In the genomic region with DNA sequence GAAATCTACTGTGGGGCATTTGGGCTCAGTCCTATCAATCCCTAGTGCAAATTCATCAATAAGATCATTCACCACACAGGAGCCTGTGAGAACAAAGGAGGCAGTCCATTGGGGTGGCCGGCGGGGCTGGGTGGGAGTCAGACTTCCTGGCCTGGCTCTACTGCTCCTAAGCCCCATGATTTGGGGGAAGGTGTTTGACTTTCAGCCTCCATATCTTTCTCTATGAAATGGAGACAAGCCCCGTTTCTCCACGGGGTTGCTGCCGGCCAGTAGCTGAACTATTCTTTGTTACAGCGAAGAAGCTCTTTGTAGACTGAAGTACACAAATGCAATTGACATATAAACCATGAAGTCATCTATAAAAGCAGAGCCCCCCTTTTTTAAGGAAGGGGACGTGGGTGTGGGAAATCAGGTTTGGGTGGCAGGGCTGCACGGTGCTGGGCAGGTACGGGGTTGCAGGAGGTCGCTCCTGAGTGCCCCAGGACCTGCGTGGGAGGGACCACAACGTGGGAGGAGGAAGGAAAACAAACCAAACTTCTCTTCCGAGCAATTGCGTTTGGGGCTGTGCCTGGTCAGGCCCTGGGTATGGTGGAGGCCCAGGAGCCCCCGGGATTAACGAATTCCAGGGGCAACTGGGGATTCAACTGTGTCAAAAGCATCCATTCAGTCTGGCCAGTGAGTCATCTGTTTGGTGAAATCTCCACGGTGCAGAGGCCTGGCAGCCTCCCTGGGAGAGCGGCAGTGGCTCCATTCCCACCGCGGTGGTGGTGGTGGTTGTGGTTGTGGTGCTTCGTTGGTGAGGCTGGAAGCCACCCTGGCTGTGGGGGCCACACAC, we compare ENCODE assay signal across 1 cellular context.
TF ChIP-seq lines count a peak whose summit lies in the region.

No MANE protein-coding gene starts in this region.

TF ChIP-seq in H1, 55 proteins besides CTCF, POLR2A, EP300 and RAD21:
- TF ChIP-seq HDAC6 (IDR thresholded peaks at IDR 0.05; ENCODE audit: low read depth, low read length) (no peak), RNF2 (IDR thresholded peaks at IDR 0.05; ENCODE audit: borderline replicate concordance, low read depth, low read length, missing control alignments, poor library complexity, severe bottlenecking) (no peak), KDM5A (IDR thresholded peaks at IDR 0.05; ENCODE audit: low read length) (no peak), TAF7 (optimal IDR thresholded peaks at IDR 0.05; ENCODE audit: borderline replicate concordance, low read depth, low read length) (no peak), SIX5 (IDR thresholded peaks at IDR 0.05; ENCODE audit: low read depth, low read length) (no peak), NANOG (IDR thresholded peaks at IDR 0.05; ENCODE audit: insufficient read depth, low read depth, low read length, poor library complexity, severe bottlenecking) (no peak), RXRA (IDR thresholded peaks at IDR 0.05; ENCODE audit: insufficient read depth, low read depth, low read length) (no peak), GABPA (IDR thresholded peaks at IDR 0.05; ENCODE audit: borderline replicate concordance, insufficient read depth, low read length) (no peak), BCL11A (IDR thresholded peaks at IDR 0.05; ENCODE audit: low read depth in 2 of 2, low read length in 2 of 2) (no peak), JUND (IDR thresholded peaks at IDR 0.05; ENCODE audit: low read length) (no peak), POU5F1 (IDR thresholded peaks at IDR 0.05; ENCODE audit: low read depth, low read length) (no peak), ASH2L (IDR thresholded peaks at IDR 0.05; ENCODE audit: low read length) (no peak), GTF2F1 (IDR thresholded peaks at IDR 0.05; ENCODE audit: borderline replicate concordance, low read depth, low read length) (no peak), SP4 (IDR thresholded peaks at IDR 0.05; ENCODE audit: low read length) (no peak), CBX8 (IDR thresholded peaks at IDR 0.05; ENCODE audit: borderline replicate concordance, low read depth, low read length) (no peak), MAFK (IDR thresholded peaks at IDR 0.05; ENCODE audit: low read depth, low read length) (no peak), SUZ12 (IDR thresholded peaks at IDR 0.05; ENCODE audit: low read length) (no peak)
- TF ChIP-seq, protein P1, sequence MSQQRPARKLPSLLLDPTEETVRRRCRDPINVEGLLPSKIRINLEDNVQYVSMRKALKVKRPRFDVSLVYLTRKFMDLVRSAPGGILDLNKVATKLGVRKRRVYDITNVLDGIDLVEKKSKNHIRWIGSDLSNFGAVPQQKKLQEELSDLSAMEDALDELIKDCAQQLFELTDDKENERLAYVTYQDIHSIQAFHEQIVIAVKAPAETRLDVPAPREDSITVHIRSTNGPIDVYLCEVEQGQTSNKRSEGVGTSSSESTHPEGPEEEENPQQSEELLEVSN (IDR thresholded peaks at IDR 0.05), result no peak
- TF ChIP-seq, protein P2, sequence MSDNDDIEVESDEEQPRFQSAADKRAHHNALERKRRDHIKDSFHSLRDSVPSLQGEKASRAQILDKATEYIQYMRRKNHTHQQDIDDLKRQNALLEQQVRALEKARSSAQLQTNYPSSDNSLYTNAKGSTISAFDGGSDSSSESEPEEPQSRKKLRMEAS (IDR thresholded peaks at IDR 0.05), result no peak
- TF ChIP-seq, protein P3, sequence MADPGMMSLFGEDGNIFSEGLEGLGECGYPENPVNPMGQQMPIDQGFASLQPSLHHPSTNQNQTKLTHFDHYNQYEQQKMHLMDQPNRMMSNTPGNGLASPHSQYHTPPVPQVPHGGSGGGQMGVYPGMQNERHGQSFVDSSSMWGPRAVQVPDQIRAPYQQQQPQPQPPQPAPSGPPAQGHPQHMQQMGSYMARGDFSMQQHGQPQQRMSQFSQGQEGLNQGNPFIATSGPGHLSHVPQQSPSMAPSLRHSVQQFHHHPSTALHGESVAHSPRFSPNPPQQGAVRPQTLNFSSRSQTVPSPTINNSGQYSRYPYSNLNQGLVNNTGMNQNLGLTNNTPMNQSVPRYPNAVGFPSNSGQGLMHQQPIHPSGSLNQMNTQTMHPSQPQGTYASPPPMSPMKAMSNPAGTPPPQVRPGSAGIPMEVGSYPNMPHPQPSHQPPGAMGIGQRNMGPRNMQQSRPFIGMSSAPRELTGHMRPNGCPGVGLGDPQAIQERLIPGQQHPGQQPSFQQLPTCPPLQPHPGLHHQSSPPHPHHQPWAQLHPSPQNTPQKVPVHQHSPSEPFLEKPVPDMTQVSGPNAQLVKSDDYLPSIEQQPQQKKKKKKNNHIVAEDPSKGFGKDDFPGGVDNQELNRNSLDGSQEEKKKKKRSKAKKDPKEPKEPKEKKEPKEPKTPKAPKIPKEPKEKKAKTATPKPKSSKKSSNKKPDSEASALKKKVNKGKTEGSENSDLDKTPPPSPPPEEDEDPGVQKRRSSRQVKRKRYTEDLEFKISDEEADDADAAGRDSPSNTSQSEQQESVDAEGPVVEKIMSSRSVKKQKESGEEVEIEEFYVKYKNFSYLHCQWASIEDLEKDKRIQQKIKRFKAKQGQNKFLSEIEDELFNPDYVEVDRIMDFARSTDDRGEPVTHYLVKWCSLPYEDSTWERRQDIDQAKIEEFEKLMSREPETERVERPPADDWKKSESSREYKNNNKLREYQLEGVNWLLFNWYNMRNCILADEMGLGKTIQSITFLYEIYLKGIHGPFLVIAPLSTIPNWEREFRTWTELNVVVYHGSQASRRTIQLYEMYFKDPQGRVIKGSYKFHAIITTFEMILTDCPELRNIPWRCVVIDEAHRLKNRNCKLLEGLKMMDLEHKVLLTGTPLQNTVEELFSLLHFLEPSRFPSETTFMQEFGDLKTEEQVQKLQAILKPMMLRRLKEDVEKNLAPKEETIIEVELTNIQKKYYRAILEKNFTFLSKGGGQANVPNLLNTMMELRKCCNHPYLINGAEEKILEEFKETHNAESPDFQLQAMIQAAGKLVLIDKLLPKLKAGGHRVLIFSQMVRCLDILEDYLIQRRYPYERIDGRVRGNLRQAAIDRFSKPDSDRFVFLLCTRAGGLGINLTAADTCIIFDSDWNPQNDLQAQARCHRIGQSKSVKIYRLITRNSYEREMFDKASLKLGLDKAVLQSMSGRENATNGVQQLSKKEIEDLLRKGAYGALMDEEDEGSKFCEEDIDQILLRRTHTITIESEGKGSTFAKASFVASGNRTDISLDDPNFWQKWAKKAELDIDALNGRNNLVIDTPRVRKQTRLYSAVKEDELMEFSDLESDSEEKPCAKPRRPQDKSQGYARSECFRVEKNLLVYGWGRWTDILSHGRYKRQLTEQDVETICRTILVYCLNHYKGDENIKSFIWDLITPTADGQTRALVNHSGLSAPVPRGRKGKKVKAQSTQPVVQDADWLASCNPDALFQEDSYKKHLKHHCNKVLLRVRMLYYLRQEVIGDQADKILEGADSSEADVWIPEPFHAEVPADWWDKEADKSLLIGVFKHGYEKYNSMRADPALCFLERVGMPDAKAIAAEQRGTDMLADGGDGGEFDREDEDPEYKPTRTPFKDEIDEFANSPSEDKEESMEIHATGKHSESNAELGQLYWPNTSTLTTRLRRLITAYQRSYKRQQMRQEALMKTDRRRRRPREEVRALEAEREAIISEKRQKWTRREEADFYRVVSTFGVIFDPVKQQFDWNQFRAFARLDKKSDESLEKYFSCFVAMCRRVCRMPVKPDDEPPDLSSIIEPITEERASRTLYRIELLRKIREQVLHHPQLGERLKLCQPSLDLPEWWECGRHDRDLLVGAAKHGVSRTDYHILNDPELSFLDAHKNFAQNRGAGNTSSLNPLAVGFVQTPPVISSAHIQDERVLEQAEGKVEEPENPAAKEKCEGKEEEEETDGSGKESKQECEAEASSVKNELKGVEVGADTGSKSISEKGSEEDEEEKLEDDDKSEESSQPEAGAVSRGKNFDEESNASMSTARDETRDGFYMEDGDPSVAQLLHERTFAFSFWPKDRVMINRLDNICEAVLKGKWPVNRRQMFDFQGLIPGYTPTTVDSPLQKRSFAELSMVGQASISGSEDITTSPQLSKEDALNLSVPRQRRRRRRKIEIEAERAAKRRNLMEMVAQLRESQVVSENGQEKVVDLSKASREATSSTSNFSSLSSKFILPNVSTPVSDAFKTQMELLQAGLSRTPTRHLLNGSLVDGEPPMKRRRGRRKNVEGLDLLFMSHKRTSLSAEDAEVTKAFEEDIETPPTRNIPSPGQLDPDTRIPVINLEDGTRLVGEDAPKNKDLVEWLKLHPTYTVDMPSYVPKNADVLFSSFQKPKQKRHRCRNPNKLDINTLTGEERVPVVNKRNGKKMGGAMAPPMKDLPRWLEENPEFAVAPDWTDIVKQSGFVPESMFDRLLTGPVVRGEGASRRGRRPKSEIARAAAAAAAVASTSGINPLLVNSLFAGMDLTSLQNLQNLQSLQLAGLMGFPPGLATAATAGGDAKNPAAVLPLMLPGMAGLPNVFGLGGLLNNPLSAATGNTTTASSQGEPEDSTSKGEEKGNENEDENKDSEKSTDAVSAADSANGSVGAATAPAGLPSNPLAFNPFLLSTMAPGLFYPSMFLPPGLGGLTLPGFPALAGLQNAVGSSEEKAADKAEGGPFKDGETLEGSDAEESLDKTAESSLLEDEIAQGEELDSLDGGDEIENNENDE (IDR thresholded peaks at IDR 0.05; ENCODE audit: insufficient replicate concordance, low read length), result no peak
